In the genomic region with DNA sequence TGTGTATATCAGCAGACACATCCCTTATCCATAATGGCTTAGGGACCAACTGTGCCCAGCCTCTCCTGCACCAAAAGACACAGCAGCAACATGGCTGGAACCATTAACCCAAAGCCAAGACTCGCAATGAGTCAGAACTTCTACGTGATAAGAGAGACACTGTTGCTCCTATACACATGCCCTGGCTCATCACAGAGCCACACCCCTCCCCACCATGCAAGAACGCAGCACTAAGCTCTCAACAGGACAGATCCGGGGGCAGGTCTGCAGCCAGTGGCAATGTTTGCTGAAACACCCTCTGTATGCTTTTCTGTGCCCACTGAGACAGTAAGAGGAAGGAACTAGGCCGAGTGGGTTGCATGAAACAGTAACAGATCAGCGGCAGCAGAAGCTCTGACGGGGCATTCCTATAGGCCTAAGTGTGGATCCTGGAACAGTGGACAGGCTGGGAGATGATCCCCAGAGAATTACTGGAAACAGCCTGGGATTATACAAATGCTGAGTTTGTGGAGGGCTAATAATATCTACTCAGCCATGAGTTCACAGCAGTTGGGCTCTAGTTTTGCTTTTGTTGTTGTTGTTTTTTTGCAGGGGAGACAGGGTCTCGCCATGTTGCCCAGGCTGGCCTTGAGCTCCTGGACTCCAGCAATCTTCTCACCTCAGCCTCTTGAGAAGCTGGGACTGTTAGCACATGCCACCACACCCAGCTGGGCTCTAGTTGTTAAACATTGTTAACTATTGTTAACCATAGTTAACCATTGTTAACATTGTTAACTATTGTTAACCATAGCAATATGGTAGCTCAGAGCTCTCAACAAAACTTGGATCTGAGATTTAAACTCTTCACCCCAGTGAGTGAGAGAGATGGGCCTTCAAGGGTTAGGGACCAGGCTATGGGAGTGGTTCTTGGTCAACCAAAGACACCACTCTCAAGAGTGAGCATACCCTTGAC, we compare ENCODE assay signal across 9 cellular contexts. TPM values are rescaled to one million over a fixed set of nuclear protein-coding genes. Genes with fewer than 3 reads are reported as not detected.
DNase-seq lines count a peak whose midpoint lies in the region; ATAC-seq, FAIRE-seq and TF ChIP-seq lines count a peak whose summit lies in the region.
"Had no signal": no experiment of that assay in that cellular context is flagged by ENCODE, and none has a peak within 500 bp of the region (broad histone marks: within the 10 kb centered on the region; RNA-seq: fewer than 3 reads in every experiment).

No MANE protein-coding gene starts in this region.

- H3K36me3 ChIP-seq in transverse colon, result no peaks in the 10 kb centered on the region

- no peak overlapping the region for H3K4me3 ChIP-seq in transverse colon

- no peaks in the 10 kb centered on the region for H3K9me3 Mint-ChIP-seq in CD4-positive, alpha-beta T cell

- no peaks in the 10 kb centered on the region for H3K9me3 ChIP-seq in CD4-positive, alpha-beta T cell (ENCODE audit: control insufficient read depth, low read length)
- no peaks in the 10 kb centered on the region for H3K9me3 ChIP-seq in transverse colon

- H3K27ac Mint-ChIP-seq in CD4-positive, alpha-beta T cell, result peak overlapping the region; percentile 49

- no peak overlapping the region for H3K27ac ChIP-seq in CD4-positive, alpha-beta T cell (ENCODE audit: low read depth, low read length)
- no peak overlapping the region for H3K27ac ChIP-seq in transverse colon

- in situ Hi-C loops in transverse colon (cut with MboI; ENCODE audit: low pct_ligation_motif_present in 1 of 4, low pct_unique_long_range_greater_than_20kb in 1 of 4, low sequenced_read_pairs in 3 of 4), result no loop called here

- FAIRE-seq in RCC 7860 (lab: Jason Lieb, UNC), result peak; percentile 75

- H3K27me3 Mint-ChIP-seq in CD4-positive, alpha-beta T cell, result no peaks in the 10 kb centered on the region

- POLR2A ChIA-PET in CD4-positive, alpha-beta T cell (lab: Charles Lee), result interaction anchor here (0.6 to 1.6 kb wide), 2 partner anchors 11 to 94 kb away, joined by 3 to 4 read pairs; no protein-coding TSS in a partner anchor

- ATAC-seq in CD4-positive, alpha-beta T cell (ENCODE audit: poor library complexity), result peak; percentile 34
- ATAC-seq in GM21723 (IDR thresholded peaks at IDR 0.05; ENCODE audit: unreplicated experiment), result peak; percentile 33

- H3K4me1 ChIP-seq in transverse colon, result peaks cover 18 to 41% (median 25%) of the 10 kb centered on the region in 4 donors

- 67% methylated on average over 8 of the region's 8 CpGs; no CpG with 5 or more reads in 1 of the 2 donors for WGBS in transverse colon (ENCODE audit: low coverage in 1 of 2), 2 donors

- no peak for TF ChIP-seq POLR2A in transverse colon (IDR thresholded peaks at IDR 0.05)

- H3K27me3 ChIP-seq in CD4-positive, alpha-beta T cell (ENCODE audit: control insufficient read depth, insufficient read depth, low read length), result no peaks in the 10 kb centered on the region
- no peaks in the 10 kb centered on the region for H3K27me3 ChIP-seq in transverse colon

- no peak for TF ChIP-seq EP300 in transverse colon (IDR thresholded peaks at IDR 0.05; ENCODE audit: low read depth)

- no peak overlapping the region for H3K4me3 Mint-ChIP-seq in CD4-positive, alpha-beta T cell

- intact Hi-C loops in CD4-positive, alpha-beta T cell (cut with DNase I, micrococcal nuclease), result no loop called here
- intact Hi-C loops in transverse colon (cut with DNase I; ENCODE audit: low total_unique reads), result no loop called here

- TF ChIP-seq CTCF in CD4-positive, alpha-beta T cell (IDR thresholded peaks at IDR 0.05), result no peak
- no peak for TF ChIP-seq CTCF in transverse colon (IDR thresholded peaks at IDR 0.05)

- H3K4me1 Mint-ChIP-seq in CD4-positive, alpha-beta T cell (ENCODE audit: low read depth), result peaks cover 39% of the 10 kb centered on the region

- CTCF ChIA-PET in CD4-positive, alpha-beta T cell (lab: Charles Lee), result interaction anchor here (0.9 to 1.0 kb wide), 2 partner anchors 32 to 44 kb away, joined by 3 read pairs; no protein-coding TSS in a partner anchor

- no peak for DNase-seq in CD4-positive, alpha-beta T cell
- DNase-seq in RCC 7860 (ENCODE audit: low spot score) (peak; percentile 57), iris pigment epithelial cell (ENCODE audit: low read depth) (peak; percentile 65), midbrain (lab: John Stamatoyannopoulos, UW) (no peak), transverse colon (no peak), NCI-H2171 (lab: John Stamatoyannopoulos, UW) (no peak), NCI-H2029 (lab: John Stamatoyannopoulos, UW) (no peak)
- DNase-seq: DND-41 had no signal

- H3K36me3 Mint-ChIP-seq in CD4-positive, alpha-beta T cell (ENCODE audit: low read depth), result peaks cover 60% of the 10 kb centered on the region

RNA-seq across cellular contexts. Expression of gene B4GALT1, which starts 41.0 kb away (rescaled TPM):
- 10 to 100 TPM; 74.7 to 77.0 TPM for total RNA-seq in CD4-positive, alpha-beta T cell
- 100 to 1,000 TPM in 2 of 4 donors, 10 to 100 TPM in 2; 23.7 to 126 (median 93.7) TPM for total RNA-seq in transverse colon

RNA-seq across cellular contexts. Expression of gene SMU1, which starts 49.7 kb away (rescaled TPM):
- 10 to 100 TPM; 25.1 to 26.0 TPM for total RNA-seq in CD4-positive, alpha-beta T cell
- total RNA-seq in transverse colon, result 10 to 100 TPM in 2 of 4 donors, 1 to 10 TPM in 2; 7.2 to 14.6 (median 10.4) TPM

Comparison
In these comparisons a context has a peak if more than half of its experiments do, and no peak if none do; other contexts are left out.
1. DNase-seq: peak in RCC 7860 (single experiment) and iris pigment epithelial cell (single experiment); none in CD4-positive, alpha-beta T cell (0 of 10), midbrain (single experiment), transverse colon (single experiment), NCI-H2171 (single experiment) and NCI-H2029 (single experiment).